9 cellular contexts compared by ENCODE assay signal in the genomic region with DNA sequence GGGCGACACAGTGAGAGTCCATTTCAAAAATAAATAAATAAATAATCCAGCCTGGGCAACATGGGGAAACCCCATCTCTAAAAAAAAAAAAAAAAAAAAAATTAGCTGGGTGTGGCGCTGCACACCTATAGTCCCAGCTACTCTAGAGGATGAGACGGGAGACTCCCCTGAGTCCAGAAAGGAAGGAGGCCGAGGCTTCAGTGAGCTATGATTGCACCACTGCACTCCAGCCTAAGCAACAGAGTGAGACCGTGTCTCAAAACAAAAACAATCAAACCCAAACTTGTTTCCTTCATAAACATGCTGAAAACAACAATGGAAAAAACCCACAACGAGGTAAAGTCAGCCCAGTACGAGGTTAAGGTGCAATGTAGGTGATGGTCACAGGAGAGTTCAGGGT. TPM values are rescaled to one million over a fixed set of nuclear protein-coding genes. Genes with fewer than 3 reads are reported as not detected.
DNase-seq lines count a peak whose midpoint lies in the region; ATAC-seq, FAIRE-seq and TF ChIP-seq lines count a peak whose summit lies in the region.
"Had no signal": no experiment of that assay in that cellular context is flagged by ENCODE, and none has a peak within 500 bp of the region (broad histone marks: within the 10 kb centered on the region; RNA-seq: fewer than 3 reads in every experiment).

No MANE protein-coding gene starts in this region.

- no peak overlapping the region for H2AFZ ChIP-seq in HepG2 (ENCODE audit: low read length)

- ATAC-seq in activated naive CD8-positive, alpha-beta T cell treated with anti-CD3 and anti-CD28 coated beads, Interleukin-2, amount 50 U/mL, for 24 hours = no peak
- no peak for ATAC-seq in HepG2

- H3K27ac Mint-ChIP-seq in activated naive CD4-positive, alpha-beta T cell treated with anti-CD3 and anti-CD28 coated beads for 36 hours = peak overlapping the region; percentile 91
- H3K27ac Mint-ChIP-seq in activated naive CD8-positive, alpha-beta T cell treated with anti-CD3 and anti-CD28 coated beads, Interleukin-2, amount 50 U/mL, for 24 hours = peak overlapping the region; percentile 91
- peak overlapping the region; percentile 86 for H3K27ac Mint-ChIP-seq in type B pancreatic cell

- H3K9ac ChIP-seq in HepG2 (ENCODE audit: insufficient read depth, low read depth, low read length) = peak overlapping the region; percentile 97

- no TSS peak for BruUV-seq in HepG2 (replicated peaks; lab: Mats Ljungman, UMichigan)

- POLR2A ChIA-PET in HepG2 (lab: Yijun Ruan, JAX) = interaction anchor here (1.4 to 8.6 kb wide), 9 partner anchors 8 to 183 kb away, joined by 3 to 292 read pairs (median 30); a partner anchor contains a TSS

- TF ChIP-seq EP300 in HepG2 (IDR thresholded peaks at IDR 0.05; ENCODE audit: low read depth in 2 of 2, low read length in 2 of 2) (no peak), HepG2 (CRISPR knock-in tag; IDR thresholded peaks at IDR 0.05; ENCODE audit: borderline replicate concordance) (no peak)

- TF ChIP-seq CTCF in HepG2 (CRISPR knock-in tag; IDR thresholded peaks at IDR 0.05) (no peak), type B pancreatic cell (conservative IDR thresholded peaks at IDR 0.05) (no peak)

- peaks cover 63% of the 10 kb centered on the region for H3K4me1 ChIP-seq in HepG2 (ENCODE audit: insufficient read depth, low read length)

- H3K36me3 Mint-ChIP-seq in activated naive CD4-positive, alpha-beta T cell treated with anti-CD3 and anti-CD28 coated beads for 36 hours (ENCODE audit: low read depth) = peaks cover 20% of the 10 kb centered on the region
- peaks cover 33% of the 10 kb centered on the region for H3K36me3 Mint-ChIP-seq in activated naive CD8-positive, alpha-beta T cell treated with anti-CD3 and anti-CD28 coated beads, Interleukin-2, amount 50 U/mL, for 24 hours (ENCODE audit: low read depth)
- H3K36me3 Mint-ChIP-seq in type B pancreatic cell = no peaks in the 10 kb centered on the region

- H3K4me2 ChIP-seq in HepG2 (ENCODE audit: low read depth, low read length) = peak overlapping the region; percentile 93

- FAIRE-seq in HepG2 (lab: Jason Lieb, UNC) = no peak
- FAIRE-seq: TTC549 had no signal

- no peaks in the 10 kb centered on the region for H3K27me3 Mint-ChIP-seq in activated naive CD4-positive, alpha-beta T cell treated with anti-CD3 and anti-CD28 coated beads for 36 hours (ENCODE audit: low read depth)
- no peaks in the 10 kb centered on the region for H3K27me3 Mint-ChIP-seq in activated naive CD8-positive, alpha-beta T cell treated with anti-CD3 and anti-CD28 coated beads, Interleukin-2, amount 50 U/mL, for 24 hours
- H3K27me3 Mint-ChIP-seq in type B pancreatic cell = no peaks in the 10 kb centered on the region

- DNase-seq in activated naive CD4-positive, alpha-beta T cell treated with anti-CD3 and anti-CD28 coated beads for 36 hours = no peak
- no peak for DNase-seq in activated naive CD4-positive, alpha-beta T cell treated with Interleukin-2 at 50 U/mL for 16 hours
- no peak for DNase-seq in activated naive CD8-positive, alpha-beta T cell treated with anti-CD3 and anti-CD28 coated beads, Interleukin-2, amount 50 U/mL, for 24 hours
- no peak for DNase-seq in HepG2 (ENCODE audit: low spot score)
- DNase-seq in type B pancreatic cell (ENCODE audit: extremely low spot score, unreplicated experiment) = no peak
- no peak for DNase-seq in SK-N-DZ (ENCODE audit: low spot score)
- DNase-seq in cortex of kidney (lab: John Stamatoyannopoulos, UW) = no peak
- DNase-seq in NCI-H226 = no peak

- CTCF ChIA-PET in activated naive CD4-positive, alpha-beta T cell treated with anti-CD3 and anti-CD28 coated beads for 36 hours (lab: Charles Lee) = interaction anchor here (4.6 to 6.2 kb wide), 2 partner anchors 20 to 65 kb away, joined by 31 to 38 read pairs; no protein-coding TSS in a partner anchor
- CTCF ChIA-PET in HepG2 (lab: Yijun Ruan, JAX; ENCODE audit: low intra/inter-chr PET ratio, low total read pairs) = interaction anchor here (2.5 kb wide), 1 partner anchor 19 kb away, joined by 7 read pairs; no protein-coding TSS in a partner anchor

- H3K79me2 ChIP-seq in HepG2 (ENCODE audit: insufficient read depth, low read length) = peaks cover 74% of the 10 kb centered on the region

- H3K9me3 ChIP-seq in HepG2 (ENCODE audit: low read length) = no peaks in the 10 kb centered on the region

- no peak for TF ChIP-seq POLR2A in HepG2 (IDR thresholded peaks at IDR 0.05; ENCODE audit: insufficient read depth in 1 of 2, low read depth in 2 of 2, low read length in 2 of 2)

- in situ Hi-C loops in HepG2 (cut with HindIII; ENCODE audit: extremely low pct_ligation_motif_present, low pct_unique_long_range_greater_than_20kb) = no loop called here

- intact Hi-C loops in activated naive CD4-positive, alpha-beta T cell treated with anti-CD3 and anti-CD28 coated beads for 36 hours (cut with micrococcal nuclease) = loop anchor here (2.0 kb wide), 2 partner anchors 33 to 71 kb away; a partner anchor contains a TSS
- intact Hi-C loops in HepG2 (cut with micrococcal nuclease; ENCODE audit: unreplicated experiment) = no loop called here

- no peak for TF ChIP-seq RAD21 in HepG2 (CRISPR knock-in tag; IDR thresholded peaks at IDR 0.05)

- H3K4me3 Mint-ChIP-seq in activated naive CD4-positive, alpha-beta T cell treated with anti-CD3 and anti-CD28 coated beads for 36 hours = peak overlapping the region; percentile 92
- peak overlapping the region; percentile 94 for H3K4me3 Mint-ChIP-seq in activated naive CD8-positive, alpha-beta T cell treated with anti-CD3 and anti-CD28 coated beads, Interleukin-2, amount 50 U/mL, for 24 hours
- H3K4me3 Mint-ChIP-seq in type B pancreatic cell = peak overlapping the region; percentile 94

- H3K4me3 ChIP-seq in HepG2 (replicated peaks in 1 of 3; ENCODE audit: insufficient read depth in 1 of 3, low read depth in 2 of 3, low read length in 3 of 3) = peak overlapping the region; percentile 85 to 100 (median 98)

- WGBS in HepG2 (ENCODE audit: low lambda C conversion rate) = 3% methylated on average over 7 of the region's 7 CpGs

- H3K27ac ChIP-seq in HepG2 (ENCODE audit: extremely low read length, insufficient read depth, low read length) = peak overlapping the region; percentile 100

- H3K9me3 Mint-ChIP-seq in activated naive CD4-positive, alpha-beta T cell treated with anti-CD3 and anti-CD28 coated beads for 36 hours = no peaks in the 10 kb centered on the region
- H3K9me3 Mint-ChIP-seq in activated naive CD8-positive, alpha-beta T cell treated with anti-CD3 and anti-CD28 coated beads, Interleukin-2, amount 50 U/mL, for 24 hours = no peaks in the 10 kb centered on the region
- no peaks in the 10 kb centered on the region for H3K9me3 Mint-ChIP-seq in type B pancreatic cell

- H4K20me1 ChIP-seq in HepG2 (ENCODE audit: insufficient read depth, low read length) = peaks cover 5% of the 10 kb centered on the region; the same call in 1 of the 2 replicates

- peaks cover 13 to 20% of the 10 kb centered on the region in 2 experiments for H3K36me3 ChIP-seq in HepG2 (replicated peaks in 1 of 2; ENCODE audit: control insufficient read depth in 1 of 2, insufficient read depth in 2 of 2, low read length in 2 of 2)

- peaks cover 33% of the 10 kb centered on the region for H3K4me1 Mint-ChIP-seq in activated naive CD4-positive, alpha-beta T cell treated with anti-CD3 and anti-CD28 coated beads for 36 hours (ENCODE audit: low read depth)
- H3K4me1 Mint-ChIP-seq in activated naive CD8-positive, alpha-beta T cell treated with anti-CD3 and anti-CD28 coated beads, Interleukin-2, amount 50 U/mL, for 24 hours = peaks cover 32% of the 10 kb centered on the region
- peaks cover 19% of the 10 kb centered on the region for H3K4me1 Mint-ChIP-seq in type B pancreatic cell (ENCODE audit: unreplicated experiment)

- H3K27me3 ChIP-seq in HepG2 (ENCODE audit: control insufficient read depth in 1 of 2, insufficient read depth in 2 of 2, low read length in 2 of 2) = no peaks in the 10 kb centered on the region; a peak in 1 of 5 replicates

RNA-seq across cellular contexts. Expression of a gene that starts 1.2 kb away (rescaled TPM):
- 10 to 100 TPM; 12.6 to 15.2 TPM for total RNA-seq in activated naive CD4-positive, alpha-beta T cell treated with anti-CD3 and anti-CD28 coated beads for 36 hours
- 6.5 and 11.5 TPM in 2 replicates for total RNA-seq in HepG2 (2016; rRNA removed; fragmentation: Illumina TruSeq; extraction: Trizol)
- 2.6 and 3.0 TPM in 2 replicates for total RNA-seq in HepG2 (2016; cell fraction: cytosol; rRNA removed; fragmentation: Illumina TruSeq; extraction: Trizol; ENCODE audit: low read depth)
- 7.4 and 15.2 TPM in 2 replicates for total RNA-seq in HepG2 (2016; cell fraction: insoluble cytoplasmic fraction; rRNA removed; fragmentation: Illumina TruSeq; extraction: Trizol)
- 7.6 and 8.2 TPM in 2 replicates for total RNA-seq in HepG2 (2016; cell fraction: membrane; rRNA removed; fragmentation: Illumina TruSeq; extraction: Trizol)
- total RNA-seq in HepG2 (2016; cell fraction: nucleus; rRNA removed; fragmentation: Illumina TruSeq; extraction: Trizol) = 21.5 and 23.4 TPM in 2 replicates
- polyA plus RNA-seq in HepG2 (2011; rRNA removed) = 21.0 and 21.7 TPM in 2 replicates
- polyA plus RNA-seq in HepG2 (2011; cell fraction: cytosol; rRNA removed) = 12.5 and 14.3 TPM in 2 replicates
- 59.5 and 79.7 TPM in 2 replicates for polyA plus RNA-seq in HepG2 (2011; cell fraction: nucleus; rRNA removed)
- polyA plus RNA-seq in HepG2 (2012) = 14.5 and 16.2 TPM in 2 replicates
- 2.2 and 2.3 TPM in 2 replicates for polyA plus RNA-seq in HepG2 (2016; cell fraction: cytosol; fragmentation: Illumina TruSeq; extraction: Trizol; ENCODE audit: low read depth)
- polyA plus RNA-seq in HepG2 (2016; cell fraction: insoluble cytoplasmic fraction; fragmentation: Illumina TruSeq; extraction: Trizol; ENCODE audit: low read depth) = 11.0 and 11.3 TPM in 2 replicates
- 3.6 and 3.8 TPM in 2 replicates for polyA plus RNA-seq in HepG2 (2016; cell fraction: membrane; fragmentation: Illumina TruSeq; extraction: Trizol; ENCODE audit: low read depth)
- 32.8 and 35.0 TPM in 2 replicates for polyA plus RNA-seq in HepG2 (2016; cell fraction: nucleus; fragmentation: Illumina TruSeq; extraction: Trizol; ENCODE audit: insufficient read depth, low read depth)
- polyA minus RNA-seq in HepG2 (2011; rRNA and poly(A)+ RNA removed; ENCODE audit: low replicate concordance) = 12.8 and 23.5 TPM in 2 replicates
- 3.6 and 5.4 TPM in 2 replicates for polyA minus RNA-seq in HepG2 (2011; cell fraction: cytosol; rRNA and poly(A)+ RNA removed)
- polyA minus RNA-seq in HepG2 (2011; cell fraction: nucleus; rRNA and poly(A)+ RNA removed) = 50.6 and 61.9 TPM in 2 replicates
- 14.8 and 15.4 TPM in 2 replicates for total RNA-seq in type B pancreatic cell (ENCODE audit: low replicate concordance)
- 9.5 and 12.6 TPM in 2 replicates for polyA plus RNA-seq in SK-N-DZ (2014; cell fraction: cytosol; rRNA removed)
- polyA plus RNA-seq in SK-N-DZ (2014; cell fraction: nucleus; rRNA removed) = 6.4 and 9.1 TPM in 2 replicates

RNA-seq across cellular contexts. Expression of a gene that starts 8.8 kb away (rescaled TPM):
- not detected for total RNA-seq in activated naive CD4-positive, alpha-beta T cell treated with anti-CD3 and anti-CD28 coated beads for 36 hours
- 11.7 and 31.7 TPM in 2 replicates for total RNA-seq in HepG2 (2016; rRNA removed; fragmentation: Illumina TruSeq; extraction: Trizol)
- 6.8 and 8.3 TPM in 2 replicates for total RNA-seq in HepG2 (2016; cell fraction: cytosol; rRNA removed; fragmentation: Illumina TruSeq; extraction: Trizol; ENCODE audit: low read depth)
- total RNA-seq in HepG2 (2016; cell fraction: insoluble cytoplasmic fraction; rRNA removed; fragmentation: Illumina TruSeq; extraction: Trizol) = 10.2 and 31.7 TPM in 2 replicates
- total RNA-seq in HepG2 (2016; cell fraction: membrane; rRNA removed; fragmentation: Illumina TruSeq; extraction: Trizol) = 10.9 and 11.0 TPM in 2 replicates
- 35.8 and 47.0 TPM in 2 replicates for total RNA-seq in HepG2 (2016; cell fraction: nucleus; rRNA removed; fragmentation: Illumina TruSeq; extraction: Trizol)
- 19.5 and 32.7 TPM in 2 replicates for polyA plus RNA-seq in HepG2 (2011; rRNA removed)
- polyA plus RNA-seq in HepG2 (2011; cell fraction: cytosol; rRNA removed) = 9.5 and 22.3 TPM in 2 replicates
- polyA plus RNA-seq in HepG2 (2011; cell fraction: nucleus; rRNA removed) = 171 and 205 TPM in 2 replicates
- polyA plus RNA-seq in HepG2 (2012) = 20.0 and 28.3 TPM in 2 replicates
- 5.5 and 6.2 TPM in 2 replicates for polyA plus RNA-seq in HepG2 (2016; cell fraction: cytosol; fragmentation: Illumina TruSeq; extraction: Trizol; ENCODE audit: low read depth)
- polyA plus RNA-seq in HepG2 (2016; cell fraction: insoluble cytoplasmic fraction; fragmentation: Illumina TruSeq; extraction: Trizol; ENCODE audit: low read depth) = 14.3 and 20.7 TPM in 2 replicates
- polyA plus RNA-seq in HepG2 (2016; cell fraction: membrane; fragmentation: Illumina TruSeq; extraction: Trizol; ENCODE audit: low read depth) = 8.5 and 9.6 TPM in 2 replicates
- polyA plus RNA-seq in HepG2 (2016; cell fraction: nucleus; fragmentation: Illumina TruSeq; extraction: Trizol; ENCODE audit: insufficient read depth, low read depth) = 135 and 137 TPM in 2 replicates
- polyA minus RNA-seq in HepG2 (2011; rRNA and poly(A)+ RNA removed; ENCODE audit: low replicate concordance) = 66.3 TPM in 1 of 2 replicates, not detected in the other
- polyA minus RNA-seq in HepG2 (2011; cell fraction: cytosol; rRNA and poly(A)+ RNA removed) = 26.5 and 32.3 TPM in 2 replicates
- 88.4 and 113 TPM in 2 replicates for polyA minus RNA-seq in HepG2 (2011; cell fraction: nucleus; rRNA and poly(A)+ RNA removed)
- total RNA-seq in type B pancreatic cell (ENCODE audit: low replicate concordance) = 13.6 and 15.3 TPM in 2 replicates
- 1.7 and 2.9 TPM in 2 replicates for polyA plus RNA-seq in SK-N-DZ (2014; cell fraction: cytosol; rRNA removed)
- polyA plus RNA-seq in SK-N-DZ (2014; cell fraction: nucleus; rRNA removed) = 2.0 and 4.2 TPM in 2 replicates

RNA-seq across cellular contexts. Expression of a gene that starts 19.7 kb away (rescaled TPM):
- 1 to 10 TPM; 8.0 to 9.9 TPM for total RNA-seq in activated naive CD4-positive, alpha-beta T cell treated with anti-CD3 and anti-CD28 coated beads for 36 hours
- 18.3 and 24.6 TPM in 2 replicates for total RNA-seq in HepG2 (2016; rRNA removed; fragmentation: Illumina TruSeq; extraction: Trizol)
- total RNA-seq in HepG2 (2016; cell fraction: cytosol; rRNA removed; fragmentation: Illumina TruSeq; extraction: Trizol; ENCODE audit: low read depth) = 23.5 and 25.0 TPM in 2 replicates
- 16.6 and 27.2 TPM in 2 replicates for total RNA-seq in HepG2 (2016; cell fraction: insoluble cytoplasmic fraction; rRNA removed; fragmentation: Illumina TruSeq; extraction: Trizol)
- total RNA-seq in HepG2 (2016; cell fraction: membrane; rRNA removed; fragmentation: Illumina TruSeq; extraction: Trizol) = 46.3 and 47.4 TPM in 2 replicates
- total RNA-seq in HepG2 (2016; cell fraction: nucleus; rRNA removed; fragmentation: Illumina TruSeq; extraction: Trizol) = 13.2 TPM in 2 replicates
- 10.5 and 15.0 TPM in 2 replicates for polyA plus RNA-seq in HepG2 (2011; rRNA removed)
- polyA plus RNA-seq in HepG2 (2011; cell fraction: cytosol; rRNA removed) = 11.8 and 14.5 TPM in 2 replicates
- polyA plus RNA-seq in HepG2 (2011; cell fraction: nucleus; rRNA removed) = 19.8 and 24.0 TPM in 2 replicates
- polyA plus RNA-seq in HepG2 (2012) = 15.3 and 21.4 TPM in 2 replicates
- 24.2 and 28.1 TPM in 2 replicates for polyA plus RNA-seq in HepG2 (2016; cell fraction: cytosol; fragmentation: Illumina TruSeq; extraction: Trizol; ENCODE audit: low read depth)
- polyA plus RNA-seq in HepG2 (2016; cell fraction: insoluble cytoplasmic fraction; fragmentation: Illumina TruSeq; extraction: Trizol; ENCODE audit: low read depth) = 17.0 and 28.9 TPM in 2 replicates
- polyA plus RNA-seq in HepG2 (2016; cell fraction: membrane; fragmentation: Illumina TruSeq; extraction: Trizol; ENCODE audit: low read depth) = 45.2 and 45.4 TPM in 2 replicates
- 26.8 and 30.8 TPM in 2 replicates for polyA plus RNA-seq in HepG2 (2016; cell fraction: nucleus; fragmentation: Illumina TruSeq; extraction: Trizol; ENCODE audit: insufficient read depth, low read depth)
- 3.5 and 14.9 TPM in 2 replicates for polyA minus RNA-seq in HepG2 (2011; rRNA and poly(A)+ RNA removed; ENCODE audit: low replicate concordance)
- 7.5 and 11.2 TPM in 2 replicates for polyA minus RNA-seq in HepG2 (2011; cell fraction: cytosol; rRNA and poly(A)+ RNA removed)
- 5.2 and 7.6 TPM in 2 replicates for polyA minus RNA-seq in HepG2 (2011; cell fraction: nucleus; rRNA and poly(A)+ RNA removed)
- total RNA-seq in type B pancreatic cell (ENCODE audit: low replicate concordance) = 15.7 and 18.1 TPM in 2 replicates
- 27.4 and 30.5 TPM in 2 replicates for polyA plus RNA-seq in SK-N-DZ (2014; cell fraction: cytosol; rRNA removed)
- polyA plus RNA-seq in SK-N-DZ (2014; cell fraction: nucleus; rRNA removed) = 28.2 and 35.6 TPM in 2 replicates

Comparison
In these comparisons a context has a peak if more than half of its experiments do, and no peak if none do; other contexts are left out.
1. RNA of a gene that starts 8.8 kb away (total RNA-seq): 6.8 to 47.0 TPM in HepG2 and 13.6 to 15.3 TPM in type B pancreatic cell; not detected in activated naive CD4-positive, alpha-beta T cell treated with anti-CD3 and anti-CD28 coated beads for 36 hours; every median in the first group is over 4 times any median in the second.
2. Peak in every context shown above with its lines, with median percentiles within 50 percentile points of each other: H3K27ac Mint-ChIP-seq and H3K4me3 Mint-ChIP-seq.